ENCODE assay signal across 13 cellular contexts in genomic region chr13:75478659-75479058, GRCh38.
"Had no signal": no experiment of that assay in that cellular context is flagged by ENCODE, and none has a peak within 500 bp of the region (broad histone marks: within the 10 kb centered on the region; RNA-seq: fewer than 3 reads in every experiment).

No MANE protein-coding gene starts in this region.

- H3K27ac Mint-ChIP-seq: activated CD8-positive, alpha-beta T cell treated with anti-CD3 and anti-CD28 coated beads, Interleukin-2, amount 10 ng/mL, durations not matched to agents 7 days and 5 days; activated naive CD8-positive, alpha-beta T cell treated with anti-CD3 and anti-CD28 coated beads, Interleukin-2, amount 50 U/mL, for 24 hours; naive thymus-derived CD4-positive, alpha-beta T cell had no signal

- H3K36me3 Mint-ChIP-seq: naive thymus-derived CD4-positive, alpha-beta T cell had no signal

- H3K9me3 Mint-ChIP-seq: activated naive CD8-positive, alpha-beta T cell treated with anti-CD3 and anti-CD28 coated beads, Interleukin-2, amount 50 U/mL, for 24 hours; central memory CD8-positive, alpha-beta T cell had no signal

- DNase-seq: activated CD4-positive, alpha-beta T cell treated with anti-CD3 and anti-CD28 coated beads for 48 hours; activated CD8-positive, alpha-beta T cell treated with anti-CD3 and anti-CD28 coated beads, Interleukin-2, amount 10 ng/mL, durations not matched to agents 7 days and 5 days; activated naive CD4-positive, alpha-beta T cell treated with Interleukin-2 at 50 U/mL for 16 hours; activated naive CD8-positive, alpha-beta T cell treated with anti-CD3 and anti-CD28 coated beads, Interleukin-2, amount 50 U/mL, for 24 hours; cortex of kidney; effector CD8-positive, alpha-beta T cell; hypothalamus; naive thymus-derived CD4-positive, alpha-beta T cell; stimulated activated naive CD4-positive, alpha-beta T cell; T-helper 9 cell; trophoblast cell had no signal

- H3K4me3 Mint-ChIP-seq: activated CD8-positive, alpha-beta T cell treated with anti-CD3 and anti-CD28 coated beads, Interleukin-2, amount 10 ng/mL, durations not matched to agents 7 days and 5 days; activated naive CD8-positive, alpha-beta T cell treated with anti-CD3 and anti-CD28 coated beads, Interleukin-2, amount 50 U/mL, for 24 hours; central memory CD8-positive, alpha-beta T cell had no signal

- ATAC-seq: activated CD8-positive, alpha-beta T cell treated with anti-CD3 and anti-CD28 coated beads, Interleukin-2, amount 10 ng/mL, durations not matched to agents 7 days and 5 days; activated naive CD8-positive, alpha-beta T cell treated with anti-CD3 and anti-CD28 coated beads, Interleukin-2, amount 50 U/mL, for 24 hours; naive thymus-derived CD4-positive, alpha-beta T cell; sciatic nerve had no signal
